In the genomic region with DNA sequence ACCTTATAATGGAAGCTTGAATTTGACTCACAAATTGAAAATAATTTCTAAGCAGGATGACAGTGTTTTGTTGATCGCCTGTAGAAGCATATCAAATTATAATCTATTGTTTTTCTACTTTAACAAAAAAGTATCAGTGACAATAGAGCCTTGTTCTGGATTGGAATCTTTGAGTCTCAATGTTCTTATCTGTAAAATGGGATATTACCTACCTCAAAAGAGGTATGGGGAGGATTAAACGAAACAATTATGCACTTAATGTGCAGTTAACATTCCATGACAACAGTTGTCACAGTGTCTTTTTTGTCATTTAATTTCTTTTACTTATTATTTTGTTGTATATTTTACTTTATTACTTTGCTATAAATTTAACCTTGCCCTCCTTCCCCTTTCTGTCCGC, we compare ENCODE assay signal across 8 cellular contexts. TPM values are rescaled to one million over a fixed set of nuclear protein-coding genes. Genes with fewer than 3 reads are reported as not detected.
DNase-seq lines count a peak whose midpoint lies in the region; ATAC-seq and TF ChIP-seq lines count a peak whose summit lies in the region.

No MANE protein-coding gene starts in this region.

- no peak for ATAC-seq in upper lobe of right lung

- peaks cover 15% of the 10 kb centered on the region for H3K36me3 Mint-ChIP-seq in activated naive CD4-positive, alpha-beta T cell treated with anti-CD3 and anti-CD28 coated beads, Interleukin-2, amount 50 U/mL, for 24 hours

- no peaks in the 10 kb centered on the region for H3K9me3 Mint-ChIP-seq in activated naive CD4-positive, alpha-beta T cell treated with anti-CD3 and anti-CD28 coated beads, Interleukin-2, amount 50 U/mL, for 24 hours

- peak overlapping the region; percentile 99 for H3K27ac Mint-ChIP-seq in activated naive CD4-positive, alpha-beta T cell treated with anti-CD3 and anti-CD28 coated beads, Interleukin-2, amount 50 U/mL, for 24 hours

- H3K27me3 Mint-ChIP-seq in activated naive CD4-positive, alpha-beta T cell treated with anti-CD3 and anti-CD28 coated beads, Interleukin-2, amount 50 U/mL, for 24 hours: no peaks in the 10 kb centered on the region

- no peak overlapping the region for H3K14ac ChIP-seq in mesenchymal stem cell (ENCODE audit: low read length in 2 of 2)

- peak overlapping the region; percentile 98 for H3K4me3 Mint-ChIP-seq in activated naive CD4-positive, alpha-beta T cell treated with anti-CD3 and anti-CD28 coated beads, Interleukin-2, amount 50 U/mL, for 24 hours

- H3K27ac ChIP-seq in mesenchymal stem cell (ENCODE audit: low read length, poor library complexity, severe bottlenecking) (no peak overlapping the region), upper lobe of right lung (no peak overlapping the region)

- H4K8ac ChIP-seq in mesenchymal stem cell (ENCODE audit: low read length): no peak overlapping the region

- H3K4me1 ChIP-seq in mesenchymal stem cell (ENCODE audit: control insufficient read depth, insufficient read depth, low read depth, low read length): peaks cover 4% of the 10 kb centered on the region
- H3K4me1 ChIP-seq in upper lobe of right lung: peaks cover 21% of the 10 kb centered on the region

- no peak overlapping the region for H2BK5ac ChIP-seq in mesenchymal stem cell (ENCODE audit: low read depth, low read length, poor library complexity, severe bottlenecking)

- H3K9ac ChIP-seq in mesenchymal stem cell (ENCODE audit: low read length): peak overlapping the region; percentile 91

- no peak overlapping the region for H2BK120ac ChIP-seq in mesenchymal stem cell (ENCODE audit: low read depth, low read length)

- no peak overlapping the region for H3K23ac ChIP-seq in mesenchymal stem cell (ENCODE audit: low read length in 2 of 2)

- no peak overlapping the region for H3K4ac ChIP-seq in mesenchymal stem cell (ENCODE audit: low read depth in 1 of 2, low read length in 2 of 2)

- H3K9me3 ChIP-seq in mesenchymal stem cell (ENCODE audit: control insufficient read depth, low read length): no peaks in the 10 kb centered on the region
- H3K9me3 ChIP-seq in upper lobe of right lung: no peaks in the 10 kb centered on the region

- no CpG with 5 or more reads among the region's 3 CpGs for WGBS in mesenchymal stem cell

- peaks cover 5% of the 10 kb centered on the region for H3K79me1 ChIP-seq in mesenchymal stem cell (replicated peaks; ENCODE audit: low read length, poor library complexity, severe bottlenecking)

- intact Hi-C loops in upper lobe of right lung (cut with DNase I): loop anchor here (10.0 kb wide), 1 partner anchor 144 kb away; no protein-coding TSS in a partner anchor

- no peak overlapping the region for H4K91ac ChIP-seq in mesenchymal stem cell (ENCODE audit: low read length)

- TF ChIP-seq CTCF in astrocyte of the spinal cord (IDR thresholded peaks at IDR 0.05; ENCODE audit: low read depth, low read length) (no peak), upper lobe of right lung (IDR thresholded peaks at IDR 0.05) (no peak)

- no peak overlapping the region for H3K18ac ChIP-seq in mesenchymal stem cell (ENCODE audit: low read depth in 1 of 2, low read length in 2 of 2)

- no peak overlapping the region for H2BK12ac ChIP-seq in mesenchymal stem cell (ENCODE audit: low read length in 2 of 2)

- H3K36me3 ChIP-seq in mesenchymal stem cell (ENCODE audit: control insufficient read depth in 1 of 2, insufficient read depth in 2 of 2, low read depth in 1 of 2, low read length in 2 of 2): peaks cover 7 to 46% of the 10 kb centered on the region in 2 experiments
- peaks cover 44% of the 10 kb centered on the region for H3K36me3 ChIP-seq in upper lobe of right lung

- no peak overlapping the region for H2BK15ac ChIP-seq in mesenchymal stem cell (ENCODE audit: low read depth, poor library complexity, severe bottlenecking)

- H3K4me3 ChIP-seq in astrocyte of the spinal cord (ENCODE audit: low read depth, low read length) (peak overlapping the region; percentile 90), mesenchymal stem cell (ENCODE audit: insufficient read depth in 1 of 2, low read depth in 1 of 2, low read length in 2 of 2) (peak overlapping the region in 1 of 2 experiments; percentile 89), upper lobe of right lung (peak overlapping the region; percentile 88)

- DNase-seq in activated naive CD4-positive, alpha-beta T cell treated with anti-CD3 and anti-CD28 coated beads, Interleukin-2, amount 50 U/mL, for 16 hours: no peak
- DNase-seq in astrocyte of the spinal cord (ENCODE audit: low read depth, low spot score): no peak
- DNase-seq in mesenchymal stem cell: no peak
- no peak for DNase-seq in upper lobe of right lung
- DNase-seq in stimulated activated CD4-positive, alpha-beta T cell treated with anti-CD3 and anti-CD28 coated beads, Interleukin-4, amount 100 ng/mL, for 24 hours: no peak
- no peak for DNase-seq in NCI-H69 (lab: John Stamatoyannopoulos, UW)
- DNase-seq in medulla oblongata (ENCODE audit: extremely low spot score): no peak

- no peak overlapping the region for H3K4me2 ChIP-seq in mesenchymal stem cell (ENCODE audit: low read length, poor library complexity, severe bottlenecking)

- H3K4me1 Mint-ChIP-seq in activated naive CD4-positive, alpha-beta T cell treated with anti-CD3 and anti-CD28 coated beads, Interleukin-2, amount 50 U/mL, for 24 hours: peaks cover 46% of the 10 kb centered on the region

- no peak overlapping the region for H2AFZ ChIP-seq in mesenchymal stem cell (ENCODE audit: low read depth, low read length)

- H3K27me3 ChIP-seq in mesenchymal stem cell (ENCODE audit: control insufficient read depth in 1 of 2, insufficient read depth in 1 of 2, low read length in 2 of 2): no peaks in the 10 kb centered on the region
- H3K27me3 ChIP-seq in upper lobe of right lung: no peaks in the 10 kb centered on the region

- in situ Hi-C loops in astrocyte of the spinal cord (cut with HindIII; ENCODE audit: low sequenced_read_pairs): no loop called here

- no peak overlapping the region for H2AK5ac ChIP-seq in mesenchymal stem cell (ENCODE audit: low read length, severe bottlenecking)

RNA-seq across cellular contexts. Expression of gene RTRAF, which starts 1.1 kb away (rescaled TPM):
- 522 TPM for polyA plus RNA-seq in mesenchymal stem cell (2013, experiment 1 of 2)
- polyA plus RNA-seq in mesenchymal stem cell (2013, experiment 2 of 2): 530 TPM
- total RNA-seq in upper lobe of right lung: 104 TPM
